Comparison of ENCODE assay signal across 23 cellular contexts in the genomic region with DNA sequence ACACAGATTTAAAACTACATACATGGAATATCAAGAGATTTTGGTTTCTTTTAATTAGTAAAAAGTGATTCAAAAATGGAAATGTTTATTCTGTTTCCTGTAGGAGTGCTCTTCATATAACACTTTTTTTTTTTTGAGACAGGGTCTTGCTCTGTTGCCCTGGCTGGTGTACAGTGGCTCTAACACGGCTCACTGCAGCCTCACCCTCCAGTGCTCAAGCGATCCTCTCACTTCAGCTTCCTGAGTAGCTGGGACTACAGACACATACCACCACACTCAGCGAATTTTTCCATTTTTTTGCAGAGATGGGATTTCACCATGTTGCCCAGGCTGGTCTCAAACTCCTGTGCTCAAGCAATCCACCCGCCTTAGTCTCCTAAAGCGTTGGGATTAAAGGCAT.
"Had no signal": no experiment of that assay in that cellular context is flagged by ENCODE, and none has a peak within 500 bp of the region (broad histone marks: within the 10 kb centered on the region; RNA-seq: fewer than 3 reads in every experiment).

No MANE protein-coding gene starts in this region.

- H3K27me3 ChIP-seq: brain microvascular endothelial cell, cardiac muscle cell had no signal

- H3K4me3 ChIP-seq: cardiac muscle cell, K562 had no signal

- H3K9me3 Mint-ChIP-seq: activated CD4-positive, alpha-beta memory T cell treated with anti-CD3 and anti-CD28 coated beads for 36 hours; activated CD4-positive, alpha-beta T cell treated with anti-CD3 and anti-CD28 coated beads, Interleukin-2, amount 10 ng/mL, durations not matched to agents 7 days and 5 days; activated naive CD4-positive, alpha-beta T cell treated with anti-CD3 and anti-CD28 coated beads for 36 hours; activated T-cell treated with anti-CD3 and anti-CD28 coated beads, Interleukin-2, amount 50 U/mL, for 4 hours had no signal

- H3K27ac Mint-ChIP-seq: activated CD4-positive, alpha-beta memory T cell treated with anti-CD3 and anti-CD28 coated beads for 36 hours; activated CD4-positive, alpha-beta T cell treated with anti-CD3 and anti-CD28 coated beads, Interleukin-2, amount 10 ng/mL, durations not matched to agents 7 days and 5 days; activated naive CD4-positive, alpha-beta T cell treated with anti-CD3 and anti-CD28 coated beads for 36 hours; activated naive CD8-positive, alpha-beta T cell had no signal

- H3K27ac ChIP-seq: brain microvascular endothelial cell had no signal

- H3K4me3 Mint-ChIP-seq: activated CD4-positive, alpha-beta memory T cell treated with anti-CD3 and anti-CD28 coated beads for 36 hours; activated CD4-positive, alpha-beta T cell treated with anti-CD3 and anti-CD28 coated beads, Interleukin-2, amount 10 ng/mL, durations not matched to agents 7 days and 5 days; activated naive CD4-positive, alpha-beta T cell treated with anti-CD3 and anti-CD28 coated beads for 36 hours; activated naive CD8-positive, alpha-beta T cell; activated T-cell treated with anti-CD3 and anti-CD28 coated beads, Interleukin-2, amount 50 U/mL, for 4 hours had no signal

- H3K4me1 Mint-ChIP-seq: activated CD4-positive, alpha-beta T cell treated with anti-CD3 and anti-CD28 coated beads, Interleukin-2, amount 10 ng/mL, durations not matched to agents 7 days and 5 days had no signal

- H3K36me3 ChIP-seq: cardiac muscle cell had no signal

- DNase-seq: activated CD4-positive, alpha-beta memory T cell treated with anti-CD3 and anti-CD28 coated beads for 36 hours; activated CD4-positive, alpha-beta T cell treated with anti-CD3 and anti-CD28 coated beads, Interleukin-2, amount 10 ng/mL, durations not matched to agents 7 days and 5 days; activated CD4-positive, CD25-positive, alpha-beta regulatory T cell; activated CD8-positive, alpha-beta memory T cell treated with anti-CD3 and anti-CD28 coated beads for 24 hours; activated effector memory CD4-positive, alpha-beta T cell treated with anti-CD3 and anti-CD28 coated beads, Interleukin-2, amount 50 U/mL, for 16 hours; activated naive CD4-positive, alpha-beta T cell treated with anti-CD3 and anti-CD28 coated beads for 36 hours; activated T-cell treated with anti-CD3 and anti-CD28 coated beads, Interleukin-2, amount 50 U/mL, for 4 hours; brain microvascular endothelial cell; Karpas-422; MM.1S; NCI-H1105; NCI-H1436; NCI-H1694 treated with DMSO at 0.1 percent for 48 hours; NCI-H2029 treated with DMSO at 0.1 percent for 48 hours; NCI-H446 treated with DMSO at 0.1 percent for 48 hours; NCI-H526; NCI-H774; SIG-M5; T-helper 2 cell; T1000 had no signal

- H3K27me3 Mint-ChIP-seq: activated CD4-positive, alpha-beta memory T cell treated with anti-CD3 and anti-CD28 coated beads for 36 hours; activated naive CD8-positive, alpha-beta T cell had no signal

- H3K36me3 Mint-ChIP-seq: activated CD4-positive, alpha-beta memory T cell treated with anti-CD3 and anti-CD28 coated beads for 36 hours; activated naive CD8-positive, alpha-beta T cell had no signal

- ATAC-seq: activated T-cell treated with anti-CD3 and anti-CD28 coated beads, Interleukin-2, amount 50 U/mL, for 4 hours; K562 had no signal
